Comparison of ENCODE assay signal across 3 cellular contexts in genomic region chr2:132391381-132391780, GRCh38.
A peak's percentile ranks its signal among the peaks of the same experiment; 100 is the strongest.
TF ChIP-seq lines count a peak whose summit lies in the region.

No MANE protein-coding gene starts in this region.

TF ChIP-seq in A549, 52 proteins besides CTCF, POLR2A, EP300 and RAD21:
- TF ChIP-seq KDM1A (IDR thresholded peaks at IDR 0.05; ENCODE audit: low read depth) (no peak), MAFK (IDR thresholded peaks at IDR 0.05; ENCODE audit: partially characterized antibody) (peak; percentile 96), HOXA7 (CRISPR knock-in tag; IDR thresholded peaks at IDR 0.05) (no peak), JUN (IDR thresholded peaks at IDR 0.05) (no peak), FOXS1 (CRISPR knock-in tag; IDR thresholded peaks at IDR 0.05) (no peak), HEYL (CRISPR knock-in tag; IDR thresholded peaks at IDR 0.05) (no peak)

TF ChIP-seq in K562, 482 proteins besides CTCF, POLR2A, EP300 and RAD21 (continues in another document):
- TF ChIP-seq ZNF175 (CRISPR knock-in tag; IDR thresholded peaks at IDR 0.05; ENCODE audit: low read depth) = no peak
- TF ChIP-seq MAFG (tag; conservative IDR thresholded peaks at IDR 0.05) = peak; percentile 68
- no peak for TF ChIP-seq ZNF277 (CRISPR knock-in tag; IDR thresholded peaks at IDR 0.05; ENCODE audit: borderline replicate concordance)
- TF ChIP-seq MEF2A (IDR thresholded peaks at IDR 0.05; ENCODE audit: control insufficient read depth, low read depth, low read length) = no peak
- no peak for TF ChIP-seq ILK (tag; IDR thresholded peaks at IDR 0.05; ENCODE audit: borderline replicate concordance, low read depth)
- TF ChIP-seq SRSF3 (IDR thresholded peaks at IDR 0.05; ENCODE audit: insufficient read depth, low read length) = no peak
- no peak for TF ChIP-seq ZNF79 (CRISPR knock-in tag; IDR thresholded peaks at IDR 0.05; ENCODE audit: low read depth)
- no peak for TF ChIP-seq TGIF2 (CRISPR knock-in tag; IDR thresholded peaks at IDR 0.05)
- peak; percentile 67 for TF ChIP-seq ZNF316 (IDR thresholded peaks at IDR 0.05)
- TF ChIP-seq ASH1L (IDR thresholded peaks at IDR 0.05; ENCODE audit: borderline replicate concordance, low read depth, partially characterized antibody) = no peak
- no peak for TF ChIP-seq CAMTA2 (CRISPR knock-in tag; conservative IDR thresholded peaks at IDR 0.05)
- no peak for TF ChIP-seq PHTF2 (CRISPR knock-in tag; IDR thresholded peaks at IDR 0.05)
- TF ChIP-seq BRCA1 (IDR thresholded peaks at IDR 0.05) = no peak
- TF ChIP-seq BRCA1 (CRISPR knock-in tag; IDR thresholded peaks at IDR 0.05) = no peak
- no peak for TF ChIP-seq E2F1 (CRISPR knock-in tag; IDR thresholded peaks at IDR 0.05)
- TF ChIP-seq DLX4 (CRISPR knock-in tag; IDR thresholded peaks at IDR 0.05) = no peak
- no peak for TF ChIP-seq BRD9 (IDR thresholded peaks at IDR 0.05; ENCODE audit: low read depth, partially characterized antibody)
- no peak for TF ChIP-seq NR1H2 (CRISPR knock-in tag; IDR thresholded peaks at IDR 0.05)
- no peak for TF ChIP-seq FOSL1 (tag; conservative IDR thresholded peaks at IDR 0.05)
- no peak for TF ChIP-seq OTX1 (CRISPR knock-in tag; IDR thresholded peaks at IDR 0.05)
- TF ChIP-seq ZNF41 (CRISPR knock-in tag; conservative IDR thresholded peaks at IDR 0.05) = no peak
- TF ChIP-seq NFE2 (IDR thresholded peaks at IDR 0.05; ENCODE audit: low read depth) = no peak
- no peak for TF ChIP-seq RBM39 (optimal IDR thresholded peaks at IDR 0.05; ENCODE audit: low read depth, low read length)
- no peak for TF ChIP-seq ZNF609 (CRISPR knock-in tag; IDR thresholded peaks at IDR 0.05; ENCODE audit: borderline replicate concordance)
- peak; percentile 87 for TF ChIP-seq MAFF (IDR thresholded peaks at IDR 0.05; ENCODE audit: low read length)
- no peak for TF ChIP-seq LCOR (CRISPR knock-in tag; IDR thresholded peaks at IDR 0.05)
- no peak for TF ChIP-seq PKNOX1 (IDR thresholded peaks at IDR 0.05)

TF ChIP-seq in endothelial cell of umbilical vein, 7 proteins besides CTCF, POLR2A, EP300 and RAD21:
- TF ChIP-seq, protein P1, sequence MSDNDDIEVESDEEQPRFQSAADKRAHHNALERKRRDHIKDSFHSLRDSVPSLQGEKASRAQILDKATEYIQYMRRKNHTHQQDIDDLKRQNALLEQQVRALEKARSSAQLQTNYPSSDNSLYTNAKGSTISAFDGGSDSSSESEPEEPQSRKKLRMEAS (IDR thresholded peaks at IDR 0.05; ENCODE audit: insufficient read depth, insufficient read length) = no peak
- no peak for TF ChIP-seq POLR2AphosphoS5 (IDR thresholded peaks at IDR 0.05; ENCODE audit: insufficient read depth, low read depth, low read length)
- no peak for TF ChIP-seq EZH2 (IDR thresholded peaks at IDR 0.05; ENCODE audit: borderline replicate concordance, low read depth, low read length, severe bottlenecking)
- TF ChIP-seq FOS (IDR thresholded peaks at IDR 0.05; ENCODE audit: borderline replicate concordance, insufficient read depth, low read length) = no peak
- TF ChIP-seq MYC (IDR thresholded peaks at IDR 0.05; ENCODE audit: low read depth, low read length) = no peak
- TF ChIP-seq GATA2 (IDR thresholded peaks at IDR 0.05; ENCODE audit: insufficient read depth, insufficient read length, low read depth, low read length) = no peak
- no peak for TF ChIP-seq JUN (IDR thresholded peaks at IDR 0.05; ENCODE audit: borderline replicate concordance, insufficient read depth, insufficient read length, low read depth)
